ENCODE assay signal across 1 cellular context in the genomic region with DNA sequence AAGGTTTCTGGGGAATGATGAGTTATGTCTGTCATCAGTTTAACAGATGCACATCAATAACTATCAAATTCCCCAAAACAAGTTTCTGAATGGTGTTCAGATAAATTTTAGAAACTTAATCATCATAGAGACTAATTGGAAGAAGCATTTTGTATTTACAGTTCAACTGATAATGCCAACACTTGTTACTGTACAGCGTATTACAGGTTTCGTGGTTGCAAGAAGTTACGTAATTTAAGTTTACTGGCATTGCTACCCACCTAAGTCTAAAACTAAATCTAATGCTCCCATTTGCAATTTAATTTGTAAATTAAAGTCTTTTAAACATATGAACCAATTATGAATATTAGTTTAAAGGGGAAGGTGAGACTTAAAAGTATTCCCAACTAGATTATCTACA.
TF ChIP-seq lines count a peak whose summit lies in the region.

No MANE protein-coding gene starts in this region.

TF ChIP-seq in K562, 482 proteins besides CTCF, POLR2A, EP300 and RAD21:
- peak; percentile 57 for TF ChIP-seq CEBPB (tag; IDR thresholded peaks at IDR 0.05)
- TF ChIP-seq CEBPG (CRISPR knock-in tag; IDR thresholded peaks at IDR 0.05): no peak
- peak; percentile 20 to 37; a peak in 1 of 4 replicates for TF ChIP-seq CEBPG (tag; conservative IDR thresholded peaks at IDR 0.05 in 1 of 2, IDR thresholded peaks at IDR 0.05 in 1 of 2)
- TF ChIP-seq KLF16 (IDR thresholded peaks at IDR 0.05): no peak
- no peak for TF ChIP-seq SAFB2 (IDR thresholded peaks at IDR 0.05; ENCODE audit: borderline replicate concordance, low read depth, low read length, severe bottlenecking)
- TF ChIP-seq RBFOX2 (IDR thresholded peaks at IDR 0.05; ENCODE audit: low read depth, low read length): peak; percentile 40; the same call in 1 of the 2 replicates
